20 cellular contexts compared by ENCODE assay signal in the genomic region with DNA sequence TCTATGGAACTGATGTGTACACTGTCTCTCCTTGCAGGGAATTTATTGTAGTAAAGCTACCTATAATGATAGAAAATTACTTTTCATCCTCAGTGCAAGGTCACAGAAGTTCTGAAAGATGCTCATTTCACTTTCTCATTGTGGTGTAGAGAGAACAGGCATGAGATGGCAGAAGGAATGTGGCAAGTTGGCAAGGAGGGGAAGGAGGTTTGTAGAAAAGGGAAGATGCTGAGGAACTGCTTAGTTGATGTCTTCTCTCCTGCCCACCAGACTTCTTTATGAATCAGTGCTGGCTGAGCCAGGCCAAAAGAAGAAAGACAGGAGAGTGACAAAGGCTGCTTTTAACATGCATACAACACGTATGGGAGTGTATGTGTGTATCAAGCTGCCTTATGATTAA.
DNase-seq lines count a peak whose midpoint lies in the region; ATAC-seq and TF ChIP-seq lines count a peak whose summit lies in the region.
"Had no signal": no experiment of that assay in that cellular context is flagged by ENCODE, and none has a peak within 500 bp of the region (broad histone marks: within the 10 kb centered on the region; RNA-seq: fewer than 3 reads in every experiment).

No MANE protein-coding gene starts in this region.

- no peaks in the 10 kb centered on the region for H4K20me1 ChIP-seq in GM23248 (ENCODE audit: insufficient read depth)

- H3K4me1 Mint-ChIP-seq in T-helper 17 cell: no peaks in the 10 kb centered on the region
- H3K4me1 Mint-ChIP-seq: CD8-positive, alpha-beta memory T cell had no signal

- H3K79me2 ChIP-seq in GM23248 (ENCODE audit: insufficient read depth): no peaks in the 10 kb centered on the region

- intact Hi-C loops in dorsolateral prefrontal cortex (cut with DNase I) (loop anchor here in 1 of 2 donors (10.0 kb wide), 2 partner anchors 72 to 218 kb away; a partner anchor contains a TSS), left lung (cut with DNase I) (no loop called here)

- H3F3A ChIP-seq in GM23248 (ENCODE audit: insufficient read depth): peaks cover 29% of the 10 kb centered on the region

- H3K27ac Mint-ChIP-seq in T-helper 17 cell: no peak overlapping the region
- H3K27ac Mint-ChIP-seq: CD8-positive, alpha-beta memory T cell; GM23338 had no signal

- H2AFZ ChIP-seq in GM23248: no peak overlapping the region
- H2AFZ ChIP-seq: GM23338 had no signal

- WGBS in GM23248 (ENCODE audit: low coverage in 1 of 2, low lambda C conversion rate in 2 of 2, missing lambda C conversion rate in 2 of 2), 2 experiments: 95 to 100% methylated on average over 1 of the region's 1 CpG

- H3K36me3 ChIP-seq in GM23248 (ENCODE audit: low read depth): no peaks in the 10 kb centered on the region
- no peaks in the 10 kb centered on the region for H3K36me3 ChIP-seq in left lung
- H3K36me3 ChIP-seq: SJCRH30 had no signal

- H3K9me2 ChIP-seq in GM23248 (ENCODE audit: insufficient read depth): no peaks in the 10 kb centered on the region

- no peaks in the 10 kb centered on the region for H3K27me3 Mint-ChIP-seq in T-helper 17 cell

- H3K9me3 ChIP-seq in GM23248 (ENCODE audit: low read depth) (no peaks in the 10 kb centered on the region), left lung (no peaks in the 10 kb centered on the region), T-helper 17 cell (ENCODE audit: control insufficient read depth, low read length, poor library complexity, severe bottlenecking) (no peaks in the 10 kb centered on the region)
- H3K9me3 ChIP-seq: SJCRH30 had no signal

- H3K27me3 ChIP-seq in GM23248 (replicated peaks; ENCODE audit: insufficient read depth): no peaks in the 10 kb centered on the region
- no peaks in the 10 kb centered on the region for H3K27me3 ChIP-seq in dorsolateral prefrontal cortex
- no peaks in the 10 kb centered on the region for H3K27me3 ChIP-seq in left lung
- H3K27me3 ChIP-seq: SJCRH30 had no signal

- H3K4me2 ChIP-seq in GM23248 (ENCODE audit: unreplicated experiment): no peak overlapping the region
- H3K4me2 ChIP-seq: GM23338 had no signal

- H3K27ac ChIP-seq in GM23248 (no peak overlapping the region), dorsolateral prefrontal cortex (peak overlapping the region in 56 of 59 donors; percentile 0 to 96 (median 62)), temporal lobe (ENCODE audit: low read depth, low read length) (peak overlapping the region; percentile 5), left lung (no peak overlapping the region)
- H3K27ac ChIP-seq: SJCRH30 had no signal

- H3K36me3 Mint-ChIP-seq in T-helper 17 cell (ENCODE audit: low read depth): no peaks in the 10 kb centered on the region
- H3K36me3 Mint-ChIP-seq: CD8-positive, alpha-beta memory T cell had no signal

- in situ Hi-C loops in GM23248 (cut with MboI): no loop called here

- no peak overlapping the region for H3K4me3 ChIP-seq in GM23248
- no peak overlapping the region for H3K4me3 ChIP-seq in dorsolateral prefrontal cortex
- no peak overlapping the region for H3K4me3 ChIP-seq in left lung
- H3K4me3 ChIP-seq: GM23338, SJCRH30 had no signal

- no peak overlapping the region for H3K4me3 Mint-ChIP-seq in T-helper 17 cell
- H3K4me3 Mint-ChIP-seq: CD8-positive, alpha-beta memory T cell; GM23338 had no signal

- DNase-seq in GM23248 (peak; percentile 28), NCI-H82 treated with DMSO at 0.1 percent for 48 hours (lab: John Stamatoyannopoulos, UW; ENCODE audit: unreplicated experiment) (peak; percentile 46), dorsolateral prefrontal cortex (no peak), left lung (no peak), T-helper 17 cell (no peak)
- DNase-seq: C1 segment of cervical spinal cord; CD8-positive, alpha-beta memory T cell; DMS79 treated with DMSO at 0.1 percent for 48 hours; MV-4-11; NCI-H1417; NCI-H187; NCI-H2107; NCI-H510A treated with DMSO at 0.1 percent for 48 hours; NCI-H774; PC-3; SJCRH30 had no signal

- H3K9ac ChIP-seq in GM23248: no peak overlapping the region

- TF ChIP-seq CTCF in dorsolateral prefrontal cortex (IDR thresholded peaks at IDR 0.05 in 54 of 56, conservative IDR thresholded peaks at IDR 0.05 in 2 of 56; ENCODE audit: low read depth in 1 of 56, partially characterized antibody in 56 of 56) (no peak), left lung (IDR thresholded peaks at IDR 0.05) (no peak)

- no peak for ATAC-seq in left lung
- ATAC-seq in T-helper 17 cell: no peak
- no peak for ATAC-seq in GM18858 (IDR thresholded peaks at IDR 0.05; ENCODE audit: unreplicated experiment)
- ATAC-seq: GM23338, HCT116, PC-3 had no signal

- H3K4me1 ChIP-seq in GM23248 (ENCODE audit: insufficient read depth) (peaks cover 28% of the 10 kb centered on the region), left lung (no peaks in the 10 kb centered on the region)

Comparison
In these comparisons a context has a peak if more than half of its experiments do, and no peak if none do; other contexts are left out.
1. DNase-seq: peak in GM23248 (single experiment) and NCI-H82 treated with DMSO at 0.1 percent for 48 hours (single experiment); none in dorsolateral prefrontal cortex (0 of 10), left lung (0 of 2) and T-helper 17 cell (0 of 3).
2. H3K27ac ChIP-seq: peak in dorsolateral prefrontal cortex (56 of 59) and temporal lobe (single experiment); none in GM23248 (single experiment) and left lung (0 of 2).